Comparison of ENCODE assay signal across 14 cellular contexts in the genomic region with DNA sequence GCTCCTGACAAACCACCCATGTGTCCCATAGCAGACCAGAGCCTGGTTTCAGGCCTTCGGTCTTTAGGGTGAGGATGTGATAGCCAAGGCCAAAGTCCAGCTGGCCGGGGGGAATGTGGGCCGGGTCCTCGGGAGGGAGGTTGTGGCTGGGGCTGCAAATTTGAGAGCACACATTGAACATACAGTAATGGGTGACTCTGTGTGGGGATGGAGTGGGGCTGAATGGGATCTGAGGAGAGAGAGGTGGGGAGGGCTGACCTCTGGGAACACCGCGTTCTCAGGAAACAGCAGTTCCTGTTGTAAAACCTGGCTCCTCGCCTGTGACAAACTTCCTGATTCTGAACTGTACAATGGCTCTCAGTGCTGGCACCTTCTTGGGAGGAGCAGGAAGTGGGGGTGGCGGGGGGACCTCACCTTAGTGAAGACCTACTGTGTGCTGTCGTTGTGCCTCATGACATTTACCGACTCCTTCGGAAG. TPM values are rescaled to one million over a fixed set of nuclear protein-coding genes. Genes with fewer than 3 reads are reported as not detected.
DNase-seq lines count a peak whose midpoint lies in the region; ATAC-seq, FAIRE-seq and TF ChIP-seq lines count a peak whose summit lies in the region.
"Had no signal": no experiment of that assay in that cellular context is flagged by ENCODE, and none has a peak within 500 bp of the region (broad histone marks: within the 10 kb centered on the region; RNA-seq: fewer than 3 reads in every experiment).

No MANE protein-coding gene starts in this region.

- POLR2A ChIA-PET in A549 (lab: Yijun Ruan, JAX): no interaction called here

- ATAC-seq in A549 (no peak), pancreas (peak; percentile 84 to 93 (median 90)), GM21390 (IDR thresholded peaks at IDR 0.05; ENCODE audit: unreplicated experiment) (no peak), GM21717 (IDR thresholded peaks at IDR 0.05; ENCODE audit: unreplicated experiment) (no peak)

- no peaks in the 10 kb centered on the region for H3K36me3 ChIP-seq in right atrium auricular region
- no peaks in the 10 kb centered on the region for H3K36me3 ChIP-seq in pancreas
- H3K36me3 ChIP-seq: vagina had no signal

- 90% methylated on average over 11 of the region's 11 CpGs for WGBS in A549 (ENCODE audit: missing lambda C conversion rate)
- WGBS in pancreas, 2 donors: 27 to 31% methylated on average over 11 of the region's 11 CpGs

- no peak for TF ChIP-seq POLR2A in A549 (IDR thresholded peaks at IDR 0.05; ENCODE audit: low read length)

- peak overlapping the region; percentile 91 to 97 for H3K27ac ChIP-seq in A549
- peak overlapping the region; percentile 93 for H3K27ac ChIP-seq in VCaP
- peak overlapping the region; percentile 55 to 63 for H3K27ac ChIP-seq in right atrium auricular region
- peak overlapping the region; percentile 22 to 73 (median 44) for H3K27ac ChIP-seq in pancreas
- H3K27ac ChIP-seq: HL-60, vagina had no signal

- intact Hi-C loops in pancreas (cut with DNase I): no loop called here

- H3K4me3 ChIP-seq in A549: no peak overlapping the region
- H3K4me3 ChIP-seq in right atrium auricular region: no peak overlapping the region
- no peak overlapping the region for H3K4me3 ChIP-seq in pancreas
- H3K4me3 ChIP-seq: vagina had no signal

- no peak for TF ChIP-seq RAD21 in A549 (conservative IDR thresholded peaks at IDR 0.05 in 1 of 2, IDR thresholded peaks at IDR 0.05 in 1 of 2)

- H3K4me2 ChIP-seq in A549: no peak overlapping the region

- no peak for TF ChIP-seq EP300 in A549 (IDR thresholded peaks at IDR 0.05)

- DNase-seq in A549 (ENCODE audit: low read depth in 1 of 2, low spot score in 1 of 2) (no peak), right atrium auricular region (ENCODE audit: low spot score) (no peak), pancreas (peak in 4 of 6 donors; percentile 58 to 71 (median 68)), RPMI8226 (no peak), COLO829 (ENCODE audit: low spot score) (no peak)
- DNase-seq: ACHN, hippocampal formation, NCI-H1092, NCI-H510A treated with DMSO at 0.1 percent for 48 hours had no signal

- CTCF ChIA-PET in A549 (lab: Yijun Ruan, JAX): interaction anchor here (0.9 to 2.2 kb wide), 4 partner anchors 8 to 22 kb away, joined by 4 to 15 read pairs (median 4); no protein-coding TSS in a partner anchor

- no peak for TF ChIP-seq CTCF in A549 (IDR thresholded peaks at IDR 0.05)
- TF ChIP-seq CTCF in VCaP (conservative IDR thresholded peaks at IDR 0.05): no peak
- TF ChIP-seq CTCF in right atrium auricular region (IDR thresholded peaks at IDR 0.05): no peak
- TF ChIP-seq CTCF in pancreas (IDR thresholded peaks at IDR 0.05): no peak

- no peaks in the 10 kb centered on the region for H3K27me3 ChIP-seq in right atrium auricular region
- no peaks in the 10 kb centered on the region for H3K27me3 ChIP-seq in pancreas
- H3K27me3 ChIP-seq: vagina had no signal

- FAIRE-seq in A549 (lab: Jason Lieb, UNC) (no peak), pancreas (lab: Jason Lieb, UNC) (no peak)

- H3K9me3 ChIP-seq in A549 (peaks cover 20% of the 10 kb centered on the region), right atrium auricular region (no peaks in the 10 kb centered on the region), pancreas (no peaks in the 10 kb centered on the region)
- H3K9me3 ChIP-seq: vagina had no signal

- H3K4me1 ChIP-seq in A549 (peaks cover 20% of the 10 kb centered on the region), right atrium auricular region (peaks cover 0 to 38% of the 10 kb centered on the region in 2 donors), pancreas (peaks cover 0 to 5% (median 5%) of the 10 kb centered on the region in 3 donors)

TF ChIP-seq in A549, 52 proteins besides CTCF, POLR2A, EP300 and RAD21:
- TF ChIP-seq FOXS1 (CRISPR knock-in tag; IDR thresholded peaks at IDR 0.05) (no peak), NPAS2 (CRISPR knock-in tag; IDR thresholded peaks at IDR 0.05; ENCODE audit: borderline replicate concordance) (no peak), HOXB5 (CRISPR knock-in tag; IDR thresholded peaks at IDR 0.05) (no peak), SREBF2 (IDR thresholded peaks at IDR 0.05) (no peak), RNF2 (IDR thresholded peaks at IDR 0.05; ENCODE audit: borderline replicate concordance, low read depth) (no peak), KDM1A (IDR thresholded peaks at IDR 0.05; ENCODE audit: low read depth) (no peak), MYC (IDR thresholded peaks at IDR 0.05; ENCODE audit: borderline replicate concordance, low read length) (no peak), NFE2L2 (conservative IDR thresholded peaks at IDR 0.05; ENCODE audit: low read length) (no peak), POLR2AphosphoS2 (conservative IDR thresholded peaks at IDR 0.05; ENCODE audit: low read length) (no peak), HDAC2 (IDR thresholded peaks at IDR 0.05) (no peak), MAZ (IDR thresholded peaks at IDR 0.05; ENCODE audit: borderline replicate concordance, low read depth, low read length) (no peak), ESRRA (IDR thresholded peaks at IDR 0.05; ENCODE audit: borderline replicate concordance, low read length) (no peak)
- TF ChIP-seq, protein P1, sequence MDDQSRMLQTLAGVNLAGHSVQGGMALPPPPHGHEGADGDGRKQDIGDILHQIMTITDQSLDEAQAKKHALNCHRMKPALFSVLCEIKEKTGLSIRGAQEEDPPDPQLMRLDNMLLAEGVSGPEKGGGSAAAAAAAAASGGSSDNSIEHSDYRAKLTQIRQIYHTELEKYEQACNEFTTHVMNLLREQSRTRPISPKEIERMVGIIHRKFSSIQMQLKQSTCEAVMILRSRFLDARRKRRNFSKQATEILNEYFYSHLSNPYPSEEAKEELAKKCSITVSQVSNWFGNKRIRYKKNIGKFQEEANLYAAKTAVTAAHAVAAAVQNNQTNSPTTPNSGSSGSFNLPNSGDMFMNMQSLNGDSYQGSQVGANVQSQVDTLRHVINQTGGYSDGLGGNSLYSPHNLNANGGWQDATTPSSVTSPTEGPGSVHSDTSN (IDR thresholded peaks at IDR 0.05): no peak
- TF ChIP-seq, protein P2, sequence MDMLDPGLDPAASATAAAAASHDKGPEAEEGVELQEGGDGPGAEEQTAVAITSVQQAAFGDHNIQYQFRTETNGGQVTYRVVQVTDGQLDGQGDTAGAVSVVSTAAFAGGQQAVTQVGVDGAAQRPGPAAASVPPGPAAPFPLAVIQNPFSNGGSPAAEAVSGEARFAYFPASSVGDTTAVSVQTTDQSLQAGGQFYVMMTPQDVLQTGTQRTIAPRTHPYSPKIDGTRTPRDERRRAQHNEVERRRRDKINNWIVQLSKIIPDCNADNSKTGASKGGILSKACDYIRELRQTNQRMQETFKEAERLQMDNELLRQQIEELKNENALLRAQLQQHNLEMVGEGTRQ (IDR thresholded peaks at IDR 0.05): no peak
- TF ChIP-seq, protein P3, sequence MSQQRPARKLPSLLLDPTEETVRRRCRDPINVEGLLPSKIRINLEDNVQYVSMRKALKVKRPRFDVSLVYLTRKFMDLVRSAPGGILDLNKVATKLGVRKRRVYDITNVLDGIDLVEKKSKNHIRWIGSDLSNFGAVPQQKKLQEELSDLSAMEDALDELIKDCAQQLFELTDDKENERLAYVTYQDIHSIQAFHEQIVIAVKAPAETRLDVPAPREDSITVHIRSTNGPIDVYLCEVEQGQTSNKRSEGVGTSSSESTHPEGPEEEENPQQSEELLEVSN (IDR thresholded peaks at IDR 0.05; ENCODE audit: borderline replicate concordance, low read depth): no peak
- TF ChIP-seq, protein P4, sequence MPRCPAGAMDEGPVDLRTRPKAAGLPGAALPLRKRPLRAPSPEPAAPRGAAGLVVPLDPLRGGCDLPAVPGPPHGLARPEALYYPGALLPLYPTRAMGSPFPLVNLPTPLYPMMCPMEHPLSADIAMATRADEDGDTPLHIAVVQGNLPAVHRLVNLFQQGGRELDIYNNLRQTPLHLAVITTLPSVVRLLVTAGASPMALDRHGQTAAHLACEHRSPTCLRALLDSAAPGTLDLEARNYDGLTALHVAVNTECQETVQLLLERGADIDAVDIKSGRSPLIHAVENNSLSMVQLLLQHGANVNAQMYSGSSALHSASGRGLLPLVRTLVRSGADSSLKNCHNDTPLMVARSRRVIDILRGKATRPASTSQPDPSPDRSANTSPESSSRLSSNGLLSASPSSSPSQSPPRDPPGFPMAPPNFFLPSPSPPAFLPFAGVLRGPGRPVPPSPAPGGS (IDR thresholded peaks at IDR 0.05): no peak
TF ChIP-seq in A549: peak in this region for 0.

RNA-seq across cellular contexts. Expression of a gene that starts 48.8 kb away (rescaled TPM):
- polyA plus RNA-seq in A549 (2011; rRNA removed): 172 and 210 TPM in 2 replicates
- 51.2 and 61.9 TPM in 2 replicates for polyA plus RNA-seq in A549 (2012; cell fraction: cytosol; rRNA removed)
- 35.2 and 36.7 TPM in 2 replicates for polyA plus RNA-seq in A549 (2012; cell fraction: nucleus; rRNA removed)
- 118 to 125 TPM (median 120 TPM) in 3 replicates for polyA plus RNA-seq in A549 (2017; fragmentation: RNase III; extraction: RNeasy Plus Mini Kit Qiagen cat#74134 plus additional on column Dnase treatment)
- 90.0 and 90.1 TPM in 2 replicates for polyA minus RNA-seq in A549 (2011; rRNA and poly(A)+ RNA removed)
- 10 to 100 TPM; 48.7 to 77.5 TPM for total RNA-seq in right atrium auricular region
- total RNA-seq in pancreas: 100 to 1,000 TPM in 4 of 6 donors, 10 to 100 TPM in 2; 82.3 to 180 (median 107) TPM
- polyA plus RNA-seq in pancreas: 10 to 100 TPM; 20.1 to 31.4 TPM

Comparison
In these comparisons a context has a peak if more than half of its experiments do, and no peak if none do; other contexts are left out.
1. ATAC-seq: peak in pancreas (4 of 4); none in A549 (0 of 2), GM21390 (single experiment) and GM21717 (single experiment).
2. DNase-seq: peak in pancreas (4 of 6); none in A549 (0 of 2), right atrium auricular region (single experiment), RPMI8226 (single experiment) and COLO829 (single experiment).
3. Peak in every context shown above with its lines, with median percentiles within 50 percentile points of each other: H3K27ac ChIP-seq.